8 cellular contexts compared by ENCODE assay signal in the genomic region with DNA sequence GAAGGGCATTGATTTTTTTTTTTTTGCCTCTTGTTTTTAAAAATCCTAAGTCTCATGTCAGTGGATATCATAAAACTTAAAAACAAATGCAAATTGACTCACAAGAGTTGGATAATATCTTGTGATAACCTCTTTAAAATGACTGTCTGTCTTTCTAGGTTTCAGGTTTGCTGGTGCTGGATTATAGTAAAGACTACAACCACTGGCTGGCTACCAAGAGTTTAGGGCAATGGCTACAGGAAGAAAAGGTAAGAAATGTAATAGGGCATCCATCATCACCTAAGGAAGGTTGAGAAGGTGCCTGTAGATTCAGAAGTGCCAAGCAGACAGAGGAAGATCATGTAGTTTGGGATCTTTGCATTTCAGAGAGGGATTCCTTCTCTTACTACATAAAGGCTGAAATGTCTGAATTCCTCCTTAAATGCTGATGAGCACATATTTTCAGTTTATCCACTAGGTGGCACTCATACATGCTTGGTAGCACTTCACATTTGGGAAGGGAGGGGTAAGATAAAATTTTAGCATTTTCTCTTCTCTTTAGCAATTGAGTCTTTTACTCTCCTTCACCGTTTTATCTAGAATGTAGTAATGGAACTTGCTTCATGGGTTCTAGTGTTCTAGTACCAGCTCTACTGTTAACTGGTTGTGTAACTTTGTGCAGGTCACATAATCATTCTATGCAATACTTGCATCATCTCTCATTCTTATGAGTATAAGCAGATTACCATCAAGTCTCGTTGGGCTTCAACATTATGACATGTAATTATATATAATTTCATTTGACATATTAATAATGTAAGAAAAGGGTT. TPM values are rescaled to one million over a fixed set of nuclear protein-coding genes. Genes with fewer than 3 reads are reported as not detected.
DNase-seq lines count a peak whose midpoint lies in the region; ATAC-seq and TF ChIP-seq lines count a peak whose summit lies in the region.

No MANE protein-coding gene starts in this region.

- H3K9me3 Mint-ChIP-seq in endothelial cell (ENCODE audit: unreplicated experiment) (no peaks in the 10 kb centered on the region), neural progenitor cell (no peaks in the 10 kb centered on the region)

- H3K9me2 ChIP-seq in PC-9 (ENCODE audit: insufficient read depth), result no peaks in the 10 kb centered on the region

- CTCF ChIA-PET in PC-9 (lab: Charles Lee), result interaction anchor here (0.5 to 0.6 kb wide), 2 partner anchors 146 to 1984 kb away, joined by 3 read pairs; no protein-coding TSS in a partner anchor

- peaks cover 10% of the 10 kb centered on the region for H3K4me1 ChIP-seq in cardiac muscle cell (ENCODE audit: low read depth)
- H3K4me1 ChIP-seq in PC-9 (replicated peaks; ENCODE audit: insufficient read depth), result no peaks in the 10 kb centered on the region
- no peaks in the 10 kb centered on the region for H3K4me1 ChIP-seq in neural progenitor cell

- peak; percentile 78 for TF ChIP-seq CTCF in cardiac muscle cell (IDR thresholded peaks at IDR 0.05; ENCODE audit: low read depth, low read length)
- peak; percentile 75 for TF ChIP-seq CTCF in PC-9 (conservative IDR thresholded peaks at IDR 0.05)
- TF ChIP-seq CTCF in endothelial cell (IDR thresholded peaks at IDR 0.05; ENCODE audit: unreplicated experiment), result peak; percentile 80
- peak; percentile 84 for TF ChIP-seq CTCF in neural progenitor cell (IDR thresholded peaks at IDR 0.05)

- peak; percentile 48 to 58 for DNase-seq in cardiac muscle cell (ENCODE audit: low read depth in 1 of 2, low spot score in 1 of 2)
- no peak for DNase-seq in Right ventricle myocardium superior
- peak; percentile 17 for DNase-seq in HPDE6-E6E7 (ENCODE audit: extremely low spot score)
- no peak for DNase-seq in PC-9
- DNase-seq in endothelial cell (ENCODE audit: low spot score), result no peak
- DNase-seq in neural progenitor cell (ENCODE audit: low spot score), result peak; percentile 63
- no peak for DNase-seq in activated T-cell treated with anti-CD3 and anti-CD28 coated beads, Interleukin-2, amount 50 U/mL, for 1 hour

- H4K20me1 ChIP-seq in PC-9 (ENCODE audit: insufficient read depth), result no peaks in the 10 kb centered on the region
- H4K20me1 ChIP-seq in neural progenitor cell (ENCODE audit: low read depth), result no peaks in the 10 kb centered on the region

- no peak overlapping the region for H3K4me3 Mint-ChIP-seq in endothelial cell (ENCODE audit: unreplicated experiment)
- no peak overlapping the region for H3K4me3 Mint-ChIP-seq in neural progenitor cell

- H3K4me2 ChIP-seq in PC-9 (no peak overlapping the region), neural progenitor cell (no peak overlapping the region)

- H3K79me2 ChIP-seq in PC-9 (ENCODE audit: low read depth) (no peaks in the 10 kb centered on the region), neural progenitor cell (ENCODE audit: low read depth) (no peaks in the 10 kb centered on the region)

- intact Hi-C loops in Right ventricle myocardium superior (cut with DNase I) (no loop called here), PC-9 (cut with micrococcal nuclease; ENCODE audit: unreplicated experiment) (no loop called here)

- POLR2A ChIA-PET in PC-9 (lab: Charles Lee; ENCODE audit: unreplicated experiment), result no interaction called here

- H3K36me3 Mint-ChIP-seq in endothelial cell (ENCODE audit: low read depth, unreplicated experiment), result no peaks in the 10 kb centered on the region
- no peaks in the 10 kb centered on the region for H3K36me3 Mint-ChIP-seq in neural progenitor cell

- H2AFZ ChIP-seq in PC-9 (no peak overlapping the region), neural progenitor cell (replicated peaks) (peak overlapping the region; percentile 35)

- H3F3A ChIP-seq in PC-9 (ENCODE audit: insufficient read depth, low read depth) (no peaks in the 10 kb centered on the region), neural progenitor cell (ENCODE audit: low read depth) (no peaks in the 10 kb centered on the region)

- H3K9me3 ChIP-seq in cardiac muscle cell (ENCODE audit: low read depth) (no peaks in the 10 kb centered on the region), PC-9 (ENCODE audit: insufficient read depth, low read depth) (no peaks in the 10 kb centered on the region), neural progenitor cell (ENCODE audit: low read depth) (no peaks in the 10 kb centered on the region)

- no TSS peak for BruUV-seq in PC-9 (replicated peaks; lab: Mats Ljungman, UMichigan)

- H3K27ac Mint-ChIP-seq in endothelial cell (ENCODE audit: unreplicated experiment) (no peak overlapping the region), neural progenitor cell (no peak overlapping the region)

- no peak overlapping the region for H3K4me3 ChIP-seq in cardiac muscle cell
- no peak overlapping the region for H3K4me3 ChIP-seq in PC-9
- no peak overlapping the region for H3K4me3 ChIP-seq in neural progenitor cell

- no peaks in the 10 kb centered on the region for H3K27me3 Mint-ChIP-seq in endothelial cell (ENCODE audit: unreplicated experiment)
- H3K27me3 Mint-ChIP-seq in neural progenitor cell (ENCODE audit: insufficient read depth, low read depth), result no peaks in the 10 kb centered on the region

- no peak overlapping the region for H3K9ac ChIP-seq in neural progenitor cell

- H3K36me3 ChIP-seq in cardiac muscle cell, result no peaks in the 10 kb centered on the region
- H3K36me3 ChIP-seq in PC-9 (ENCODE audit: low read depth), result no peaks in the 10 kb centered on the region
- no peaks in the 10 kb centered on the region for H3K36me3 ChIP-seq in neural progenitor cell

- no peak for ATAC-seq in Right ventricle myocardium superior (ENCODE audit: poor library complexity)
- ATAC-seq in GM21576 (IDR thresholded peaks at IDR 0.05; ENCODE audit: unreplicated experiment), result peak; percentile 95

- no peaks in the 10 kb centered on the region for H3K27me3 ChIP-seq in cardiac muscle cell
- no peaks in the 10 kb centered on the region for H3K27me3 ChIP-seq in PC-9 (ENCODE audit: insufficient read depth, low read depth)
- no peaks in the 10 kb centered on the region for H3K27me3 ChIP-seq in neural progenitor cell

- no peaks in the 10 kb centered on the region for H3K4me1 Mint-ChIP-seq in endothelial cell (ENCODE audit: unreplicated experiment)
- H3K4me1 Mint-ChIP-seq in neural progenitor cell, result no peaks in the 10 kb centered on the region

- H3K27ac ChIP-seq in cardiac muscle cell (no peak overlapping the region), PC-9 (no peak overlapping the region), neural progenitor cell (no peak overlapping the region)

RNA-seq across cellular contexts. Expression of a gene that starts 21.1 kb away (rescaled TPM):
- total RNA-seq in cardiac muscle cell (139 and 172 TPM in 2 replicates), Right ventricle myocardium superior (3.0 TPM), PC-9 (2021) (20.3 and 27.5 TPM in 2 replicates), endothelial cell (ENCODE audit: unreplicated experiment) (31.5 TPM), neural progenitor cell (ENCODE audit: low replicate concordance) (73.2 and 86.8 TPM in 2 replicates)
- 193 and 230 TPM in 2 replicates for polyA plus RNA-seq in cardiac muscle cell

Comparison
In these comparisons a context has a peak if more than half of its experiments do, and no peak if none do; other contexts are left out.
1. DNase-seq: peak in cardiac muscle cell (2 of 2), HPDE6-E6E7 (single experiment) and neural progenitor cell (single experiment); none in Right ventricle myocardium superior (single experiment), PC-9 (0 of 2), endothelial cell (single experiment) and activated T-cell treated with anti-CD3 and anti-CD28 coated beads, Interleukin-2, amount 50 U/mL, for 1 hour (single experiment).
2. Peak in every context shown above with its lines, with median percentiles within 50 percentile points of each other: CTCF ChIP-seq.